In genomic region chr6:148616811-148617210, GRCh38 we compare ENCODE assay signal across 18 cellular contexts.
DNase-seq lines count a peak whose midpoint lies in the region; ATAC-seq and TF ChIP-seq lines count a peak whose summit lies in the region.
"Had no signal": no experiment of that assay in that cellular context is flagged by ENCODE, and none has a peak within 500 bp of the region (broad histone marks: within the 10 kb centered on the region; RNA-seq: fewer than 3 reads in every experiment).

No MANE protein-coding gene starts in this region.

- CTCF ChIA-PET in IMR-90 (lab: Yijun Ruan, JAX), result no interaction called here

- dilution Hi-C loops in IMR-90 (cut with HindIII; ENCODE audit: low sequenced_read_pairs, unreplicated experiment), result no loop called here

- no peaks in the 10 kb centered on the region for H3K9me3 ChIP-seq in BLaER1
- no peaks in the 10 kb centered on the region for H3K9me3 ChIP-seq in IMR-90 (ENCODE audit: control insufficient read depth, insufficient read depth, low read length)
- H3K9me3 ChIP-seq in gastrocnemius medialis, result no peaks in the 10 kb centered on the region
- no peaks in the 10 kb centered on the region for H3K9me3 ChIP-seq in right atrium auricular region

- no peak for TF ChIP-seq POLR2A in IMR-90 (IDR thresholded peaks at IDR 0.05; ENCODE audit: low read depth, low read length)
- TF ChIP-seq POLR2A in gastrocnemius medialis (IDR thresholded peaks at IDR 0.05), result no peak

- H3K23ac ChIP-seq in IMR-90 (ENCODE audit: low read depth, low read length), result no peak overlapping the region

- intact Hi-C loops in IMR-90 (cut with micrococcal nuclease), result no loop called here
- intact Hi-C loops in gastrocnemius medialis (cut with DNase I; ENCODE audit: low total_unique reads), result no loop called here

- H3K4me1 ChIP-seq in BLaER1 (peaks cover 27% of the 10 kb centered on the region), IMR-90 (ENCODE audit: control insufficient read depth, insufficient read depth, low read length) (peaks cover 2% of the 10 kb centered on the region; the same call in 1 of the 2 replicates), gastrocnemius medialis (peaks cover 18 to 25% of the 10 kb centered on the region in 2 donors), right atrium auricular region (peaks cover 0 to 2% of the 10 kb centered on the region in 2 donors)

- no peak overlapping the region for H2AK5ac ChIP-seq in IMR-90 (ENCODE audit: low read depth, low read length)

- no peak for TF ChIP-seq CTCF in IMR-90 (conservative IDR thresholded peaks at IDR 0.05; ENCODE audit: low read depth, low read length)
- TF ChIP-seq CTCF in fibroblast of mammary gland (conservative IDR thresholded peaks at IDR 0.05; ENCODE audit: control insufficient read depth, insufficient read depth, low read depth, low read length), result no peak
- no peak for TF ChIP-seq CTCF in gastrocnemius medialis (IDR thresholded peaks at IDR 0.05 in 4 of 5, conservative IDR thresholded peaks at IDR 0.05 in 1 of 5)
- TF ChIP-seq CTCF in right atrium auricular region (IDR thresholded peaks at IDR 0.05), result no peak

- TF ChIP-seq RAD21 in IMR-90 (IDR thresholded peaks at IDR 0.05; ENCODE audit: low read length), result no peak

- DNase-seq in IMR-90, result peak; percentile 43
- DNase-seq in fibroblast of mammary gland (ENCODE audit: low read depth), result peak; percentile 84
- DNase-seq in gastrocnemius medialis, result no peak
- no peak for DNase-seq in NCI-H510A treated with DMSO at 0.1 percent for 48 hours (lab: John Stamatoyannopoulos, UW)
- no peak for DNase-seq in right atrium auricular region (ENCODE audit: low spot score)
- DNase-seq in stimulated activated CD4-positive, alpha-beta T cell treated with anti-CD3 and anti-CD28 coated beads, Interleukin-4, amount 100 ng/mL, for 4 hours, result no peak
- DNase-seq: DND-41; Kasumi-1; MM.1S; NCI-H1105; NCI-H1694; NCI-H2081 treated with DMSO at 0.1 percent for 48 hours; NCI-H748 treated with DMSO at 0.1 percent for 48 hours; NK-92 treated with Interleukin-12 subunit alpha and Interleukin-12 subunit beta, amount 100 ng/mL, for 24 hours had no signal

- POLR2A ChIA-PET in IMR-90 (lab: Charles Lee; ENCODE audit: unreplicated experiment), result no interaction called here

- ATAC-seq in IMR-90 (ENCODE audit: low read depth) (no peak), gastrocnemius medialis (peak; percentile 23 to 68), HG03565 (IDR thresholded peaks at IDR 0.05; ENCODE audit: unreplicated experiment) (no peak)
- ATAC-seq: HCT116, Right ventricle myocardium inferior had no signal

- no peak overlapping the region for H2BK120ac ChIP-seq in IMR-90 (ENCODE audit: low read depth, low read length)

- H3K4me2 ChIP-seq in BLaER1 (0 out of 2 replicates have a peak overlapping the region, but pooled peaks have one; percentile 49), IMR-90 (ENCODE audit: low read depth, low read length) (no peak overlapping the region)

- H4K20me1 ChIP-seq in BLaER1 (no peaks in the 10 kb centered on the region), IMR-90 (ENCODE audit: insufficient read depth, low read length) (no peaks in the 10 kb centered on the region; the same call in 1 of the 2 replicates)

- H2AFZ ChIP-seq in IMR-90 (replicated peaks; ENCODE audit: low read length, poor library complexity), result no peak overlapping the region

- H4K5ac ChIP-seq in IMR-90 (ENCODE audit: low read depth, low read length), result no peak overlapping the region

- H3K4me3 ChIP-seq in BLaER1 (no peak overlapping the region), IMR-90 (ENCODE audit: insufficient read depth, low read depth, low read length) (no peak overlapping the region), fibroblast of mammary gland (ENCODE audit: control insufficient read depth, low read depth, low read length) (no peak overlapping the region), gastrocnemius medialis (no peak overlapping the region), right atrium auricular region (no peak overlapping the region)

- H3K14ac ChIP-seq in IMR-90 (replicated peaks; ENCODE audit: low read depth, low read length), result no peak overlapping the region

- no peaks in the 10 kb centered on the region for H3K27me3 ChIP-seq in BLaER1
- H3K27me3 ChIP-seq in IMR-90 (ENCODE audit: control insufficient read depth, insufficient read depth, low read length), result peaks cover 9% of the 10 kb centered on the region
- no peaks in the 10 kb centered on the region for H3K27me3 ChIP-seq in gastrocnemius medialis
- no peaks in the 10 kb centered on the region for H3K27me3 ChIP-seq in right atrium auricular region

- H2BK15ac ChIP-seq in IMR-90 (ENCODE audit: low read depth, low read length), result no peak overlapping the region

- no peak overlapping the region for H2BK5ac ChIP-seq in IMR-90 (ENCODE audit: low read depth, low read length, poor library complexity, severe bottlenecking)

- H2BK20ac ChIP-seq in IMR-90 (ENCODE audit: low read depth, low read length), result no peak overlapping the region

- H3K18ac ChIP-seq in IMR-90 (ENCODE audit: low read depth, low read length), result no peak overlapping the region

- no peak overlapping the region for H3K4ac ChIP-seq in IMR-90 (ENCODE audit: low read depth, low read length)

- no peaks in the 10 kb centered on the region for H3K79me1 ChIP-seq in IMR-90 (ENCODE audit: low read depth in 1 of 2, low read length in 2 of 2)

- H3K27ac ChIP-seq in BLaER1 (no peak overlapping the region), IMR-90 (ENCODE audit: insufficient read depth, low read length) (no peak overlapping the region), gastrocnemius medialis (no peak overlapping the region), right atrium auricular region (no peak overlapping the region)

- H4K8ac ChIP-seq in IMR-90 (ENCODE audit: low read depth in 2 of 2, low read length in 2 of 2), result no peak overlapping the region

- in situ Hi-C loops in IMR-90 (cut with MboI; ENCODE audit: low sequenced_read_pairs), result no loop called here
- in situ Hi-C loops in gastrocnemius medialis (cut with MboI; ENCODE audit: low sequenced_read_pairs in 4 of 4), result no loop called here

- H3K9me1 ChIP-seq in IMR-90 (ENCODE audit: insufficient read depth, low read length), result no peaks in the 10 kb centered on the region

- no peak overlapping the region for H2AK9ac ChIP-seq in IMR-90 (replicated peaks; ENCODE audit: low read depth, low read length, poor library complexity)

- WGBS in IMR-90 (ENCODE audit: extremely low coverage in 2 of 2, insufficient read length in 1 of 2), 2 experiments, result no CpG with 5 or more reads among the region's 3 CpGs

- no peak overlapping the region for H4K91ac ChIP-seq in IMR-90 (ENCODE audit: insufficient read depth, low read depth, low read length)

- BruUV-seq in IMR-90 (replicated peaks; lab: Mats Ljungman, UMichigan), result no TSS peak

- H3K56ac ChIP-seq in IMR-90 (ENCODE audit: extremely low read depth, insufficient read depth, low read length), result no peak overlapping the region

- H3K9ac ChIP-seq in BLaER1 (no peak overlapping the region), IMR-90 (ENCODE audit: low read depth, low read length) (no peak overlapping the region)

- H3K36me3 ChIP-seq in BLaER1 (no peaks in the 10 kb centered on the region), IMR-90 (ENCODE audit: control insufficient read depth, insufficient read depth, low read length) (no peaks in the 10 kb centered on the region), gastrocnemius medialis (no peaks in the 10 kb centered on the region), right atrium auricular region (no peaks in the 10 kb centered on the region)

TF ChIP-seq in IMR-90, 13 proteins besides CTCF, POLR2A, EP300 and RAD21:
- TF ChIP-seq NFE2L2 (IDR thresholded peaks at IDR 0.05; ENCODE audit: low read depth, low read length) (no peak), RFX5 (IDR thresholded peaks at IDR 0.05; ENCODE audit: low read depth, low read length) (no peak), CEBPB (IDR thresholded peaks at IDR 0.05; ENCODE audit: low read depth, low read length) (peak; percentile 31; the same call in 1 of the 2 replicates), SMC3 (IDR thresholded peaks at IDR 0.05; ENCODE audit: low read depth, low read length) (no peak), RCOR1 (IDR thresholded peaks at IDR 0.05; ENCODE audit: insufficient replicate concordance, low read length) (no peak)

Comparison
In these comparisons a context has a peak if more than half of its experiments do, and no peak if none do; other contexts are left out.
1. ATAC-seq: peak in gastrocnemius medialis (2 of 2); none in IMR-90 (single experiment) and HG03565 (single experiment).
2. DNase-seq: peak in IMR-90 (single experiment) and fibroblast of mammary gland (single experiment); none in gastrocnemius medialis (0 of 2), NCI-H510A treated with DMSO at 0.1 percent for 48 hours (single experiment), right atrium auricular region (single experiment) and stimulated activated CD4-positive, alpha-beta T cell treated with anti-CD3 and anti-CD28 coated beads, Interleukin-4, amount 100 ng/mL, for 4 hours (0 of 2).